Comparison of ENCODE assay signal across 13 cellular contexts in genomic region chr4:144137137-144137879, GRCh38. TPM values are rescaled to one million over a fixed set of nuclear protein-coding genes. Genes with fewer than 3 reads are reported as not detected.
"Had no signal": no experiment of that assay in that cellular context is flagged by ENCODE, and none has a peak within 500 bp of the region (broad histone marks: within the 10 kb centered on the region; RNA-seq: fewer than 3 reads in every experiment).

No MANE protein-coding gene starts in this region.

RNA-seq across cellular contexts. Expression of gene GYPA, which starts 3.2 kb away (rescaled TPM):
- total RNA-seq: activated B cell treated with CpG ODN at 0.5 μM for 24 hours; activated CD8-positive, alpha-beta T cell treated with anti-CD3 and anti-CD28 coated beads for 36 hours; activated T-cell treated with anti-CD3 and anti-CD28 coated beads, Interleukin-2, amount 50 U/mL, for 4 hours; activated T-helper 17 cell treated with anti-CD3 and anti-CD28 coated beads, Interleukin-2, amount 50 U/mL, for 72 hours; body of pancreas; breast epithelium; dermis blood vessel endothelial cell; esophagus squamous epithelium; heart left ventricle; T-cell had no signal
- polyA plus RNA-seq: adipose tissue, aorta, esophagus, heart left ventricle had no signal
